Comparison of ENCODE assay signal across 14 cellular contexts in the genomic region with DNA sequence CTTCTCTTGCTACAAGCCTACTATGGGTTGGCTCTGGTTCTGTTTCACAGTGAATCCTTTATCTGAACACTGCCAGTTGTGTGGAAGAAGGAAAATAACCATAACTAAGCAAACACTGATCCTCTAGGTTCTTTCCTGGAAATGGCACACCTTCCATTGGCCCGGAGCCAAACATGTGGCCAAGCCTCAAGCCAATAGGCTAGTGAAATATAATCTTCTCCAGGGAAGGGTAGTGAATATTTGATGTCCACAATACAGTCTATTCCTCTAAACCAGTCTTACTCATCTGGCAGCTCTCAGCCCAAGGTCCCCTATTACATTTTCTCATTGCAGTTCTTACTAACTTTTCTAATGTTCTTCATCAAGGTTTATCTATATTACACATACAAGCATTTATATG.
DNase-seq lines count a peak whose midpoint lies in the region; ATAC-seq and TF ChIP-seq lines count a peak whose summit lies in the region.
"Had no signal": no experiment of that assay in that cellular context is flagged by ENCODE, and none has a peak within 500 bp of the region (broad histone marks: within the 10 kb centered on the region; RNA-seq: fewer than 3 reads in every experiment).

No MANE protein-coding gene starts in this region.

- ATAC-seq in GM21825 (IDR thresholded peaks at IDR 0.05; ENCODE audit: unreplicated experiment), result peak; percentile 8
- ATAC-seq in GM18520 (IDR thresholded peaks at IDR 0.05; ENCODE audit: unreplicated experiment), result no peak
- ATAC-seq: activated CD8-positive, alpha-beta memory T cell treated with anti-CD3 and anti-CD28 coated beads, Interleukin-2, amount 10 ng/mL, durations not matched to agents 7 days and 5 days; gastroesophageal sphincter had no signal

- H3K9me3 Mint-ChIP-seq in brain, result no peaks in the 10 kb centered on the region
- peaks cover 0 to 3% (median 0%) of the 10 kb centered on the region in 7 donors for H3K9me3 Mint-ChIP-seq in CD14-positive monocyte

- intact Hi-C loops in CD14-positive monocyte (cut with micrococcal nuclease), result no loop called here

- peaks cover 49% of the 10 kb centered on the region for H3K4me1 Mint-ChIP-seq in brain
- no peaks in the 10 kb centered on the region for H3K4me1 Mint-ChIP-seq in CD14-positive monocyte
- H3K4me1 Mint-ChIP-seq: activated CD8-positive, alpha-beta memory T cell treated with anti-CD3 and anti-CD28 coated beads, Interleukin-2, amount 10 ng/mL, durations not matched to agents 7 days and 5 days had no signal

- H3K27me3 Mint-ChIP-seq in brain (peaks cover 10% of the 10 kb centered on the region), CD14-positive monocyte (ENCODE audit: low read depth in 3 of 3) (peaks cover 0 to 2% (median 0%) of the 10 kb centered on the region in 3 donors)
- H3K27me3 Mint-ChIP-seq: activated CD8-positive, alpha-beta memory T cell treated with anti-CD3 and anti-CD28 coated beads, Interleukin-2, amount 10 ng/mL, durations not matched to agents 7 days and 5 days had no signal

- H3K4me3 Mint-ChIP-seq in brain (no peak overlapping the region), CD14-positive monocyte (no peak overlapping the region)
- H3K4me3 Mint-ChIP-seq: activated CD8-positive, alpha-beta memory T cell treated with anti-CD3 and anti-CD28 coated beads, Interleukin-2, amount 10 ng/mL, durations not matched to agents 7 days and 5 days had no signal

- peak overlapping the region in 3 of 5 experiments; percentile 26 to 68 (median 54) for H3K27ac Mint-ChIP-seq in brain
- H3K27ac Mint-ChIP-seq in CD14-positive monocyte, result no peak overlapping the region
- H3K27ac Mint-ChIP-seq: activated CD8-positive, alpha-beta memory T cell treated with anti-CD3 and anti-CD28 coated beads, Interleukin-2, amount 10 ng/mL, durations not matched to agents 7 days and 5 days had no signal

- no peaks in the 10 kb centered on the region for H3K36me3 Mint-ChIP-seq in brain
- no peaks in the 10 kb centered on the region for H3K36me3 Mint-ChIP-seq in CD14-positive monocyte
- H3K36me3 Mint-ChIP-seq: activated CD8-positive, alpha-beta memory T cell treated with anti-CD3 and anti-CD28 coated beads, Interleukin-2, amount 10 ng/mL, durations not matched to agents 7 days and 5 days had no signal

- DNase-seq in DMS53 treated with DMSO at 0.1 percent for 48 hours (lab: John Stamatoyannopoulos, UW; ENCODE audit: unreplicated experiment) (peak; percentile 66), NCI-H187 (lab: John Stamatoyannopoulos, UW) (peak; percentile 31 to 46), hepatic stellate cell (ENCODE audit: low spot score) (no peak), CD14-positive monocyte (ENCODE audit: low spot score) (no peak)
- DNase-seq in activated CD4-positive, alpha-beta T cell treated with anti-CD3 and anti-CD28 coated beads for 1 hour, result no peak
- DNase-seq: activated CD8-positive, alpha-beta memory T cell treated with anti-CD3 and anti-CD28 coated beads, Interleukin-2, amount 10 ng/mL, durations not matched to agents 7 days and 5 days; GDM1; kidney; NCI-H2171 treated with DMSO at 0.1 percent for 48 hours; stimulated activated naive CD4-positive, alpha-beta T cell treated with Interleukin-2 at 50 U/mL for 16 hours had no signal

- TF ChIP-seq CTCF in brain (conservative IDR thresholded peaks at IDR 0.05) (no peak), CD14-positive monocyte (IDR thresholded peaks at IDR 0.05) (no peak)

Comparison
In these comparisons a context has a peak if more than half of its experiments do, and no peak if none do; other contexts are left out.
1. DNase-seq: peak in DMS53 treated with DMSO at 0.1 percent for 48 hours (single experiment) and NCI-H187 (2 of 2); none in hepatic stellate cell (single experiment), CD14-positive monocyte (single experiment) and activated CD4-positive, alpha-beta T cell treated with anti-CD3 and anti-CD28 coated beads for 1 hour (single experiment).
2. H3K27ac Mint-ChIP-seq: peak in brain (3 of 5); none in CD14-positive monocyte (0 of 7).